8 cellular contexts compared by ENCODE assay signal in genomic region chr6:167825059-167825758, GRCh38. TPM values are rescaled to one million over a fixed set of nuclear protein-coding genes. Genes with fewer than 3 reads are reported as not detected.
DNase-seq lines count a peak whose midpoint lies in the region; ATAC-seq and TF ChIP-seq lines count a peak whose summit lies in the region.

No MANE protein-coding gene starts in this region.

- no peak for TF ChIP-seq CTCF in lower lobe of right lung (IDR thresholded peaks at IDR 0.05)
- TF ChIP-seq CTCF in transverse colon (IDR thresholded peaks at IDR 0.05) = no peak

- intact Hi-C loops in lower lobe of right lung (cut with DNase I) (no loop called here), transverse colon (cut with DNase I; ENCODE audit: low total_unique reads) (no loop called here)

- no peak for ATAC-seq in lower lobe of right lung
- ATAC-seq in HG03045 (IDR thresholded peaks at IDR 0.05; ENCODE audit: unreplicated experiment) = no peak
- ATAC-seq in GM21786 (IDR thresholded peaks at IDR 0.05; ENCODE audit: unreplicated experiment) = no peak

- H3K4me1 Mint-ChIP-seq in activated naive CD4-positive, alpha-beta T cell treated with anti-CD3 and anti-CD28 coated beads, Interleukin-2, amount 10 ng/mL, durations not matched to agents 7 days and 5 days = peaks cover 38% of the 10 kb centered on the region

- peak overlapping the region; percentile 72 for H3K4me3 ChIP-seq in lower lobe of right lung
- H3K4me3 ChIP-seq in transverse colon = peak overlapping the region in 3 of 4 donors; percentile 34 to 72 (median 70)

- H3K27ac ChIP-seq in lower lobe of right lung (peak overlapping the region; percentile 49), transverse colon (peak overlapping the region; percentile 70 to 83 (median 80))

- TF ChIP-seq POLR2A in transverse colon (IDR thresholded peaks at IDR 0.05) = no peak

- H3K27me3 ChIP-seq in lower lobe of right lung (ENCODE audit: low read depth) (no peaks in the 10 kb centered on the region), transverse colon (no peaks in the 10 kb centered on the region)

- peaks cover 4% of the 10 kb centered on the region for H3K36me3 Mint-ChIP-seq in activated naive CD4-positive, alpha-beta T cell treated with anti-CD3 and anti-CD28 coated beads, Interleukin-2, amount 10 ng/mL, durations not matched to agents 7 days and 5 days

- CTCF ChIA-PET in activated naive CD4-positive, alpha-beta T cell treated with anti-CD3 and anti-CD28 coated beads, Interleukin-2, amount 10 ng/mL, durations not matched to agents 7 days and 5 days (lab: Charles Lee) = no interaction called here

- H3K9me3 ChIP-seq in lower lobe of right lung = no peaks in the 10 kb centered on the region
- no peaks in the 10 kb centered on the region for H3K9me3 ChIP-seq in transverse colon

- H3K4me1 ChIP-seq in lower lobe of right lung = peaks cover 16% of the 10 kb centered on the region
- peaks cover 3 to 30% (median 13%) of the 10 kb centered on the region in 4 donors for H3K4me1 ChIP-seq in transverse colon

- DNase-seq in activated naive CD4-positive, alpha-beta T cell treated with anti-CD3 and anti-CD28 coated beads, Interleukin-2, amount 10 ng/mL, durations not matched to agents 7 days and 5 days = no peak
- DNase-seq in activated naive CD4-positive, alpha-beta T cell treated with Interleukin-2 at 50 U/mL for 16 hours = no peak
- peak; percentile 15 for DNase-seq in astrocyte of the hippocampus (ENCODE audit: low read depth, low spot score)
- no peak for DNase-seq in lower lobe of right lung
- no peak for DNase-seq in transverse colon
- DNase-seq in stimulated activated CD4-positive, alpha-beta T cell treated with anti-CD3 and anti-CD28 coated beads, Interleukin-1b, Interleukin-23, amount 100 ng/mL, for 48 hours = no peak

- peak overlapping the region; percentile 79 for H3K4me3 Mint-ChIP-seq in activated naive CD4-positive, alpha-beta T cell treated with anti-CD3 and anti-CD28 coated beads, Interleukin-2, amount 10 ng/mL, durations not matched to agents 7 days and 5 days

- no peak for TF ChIP-seq EP300 in transverse colon (IDR thresholded peaks at IDR 0.05; ENCODE audit: low read depth)

- H3K36me3 ChIP-seq in lower lobe of right lung (no peaks in the 10 kb centered on the region), transverse colon (no peaks in the 10 kb centered on the region)

- H3K27me3 Mint-ChIP-seq in activated naive CD4-positive, alpha-beta T cell treated with anti-CD3 and anti-CD28 coated beads, Interleukin-2, amount 10 ng/mL, durations not matched to agents 7 days and 5 days = peaks cover 54% of the 10 kb centered on the region

- 0 to 33% methylated on average over 1 to 29 of the region's 29 CpGs for WGBS in transverse colon (ENCODE audit: low coverage in 1 of 2), 2 donors

- no peaks in the 10 kb centered on the region for H3K9me3 Mint-ChIP-seq in activated naive CD4-positive, alpha-beta T cell treated with anti-CD3 and anti-CD28 coated beads, Interleukin-2, amount 10 ng/mL, durations not matched to agents 7 days and 5 days

- in situ Hi-C loops in transverse colon (cut with MboI; ENCODE audit: low pct_ligation_motif_present in 1 of 4, low pct_unique_long_range_greater_than_20kb in 1 of 4, low sequenced_read_pairs in 3 of 4) = no loop called here

- H3K27ac Mint-ChIP-seq in activated naive CD4-positive, alpha-beta T cell treated with anti-CD3 and anti-CD28 coated beads, Interleukin-2, amount 10 ng/mL, durations not matched to agents 7 days and 5 days = no peak overlapping the region

RNA-seq across cellular contexts. Expression of gene AFDN, which starts 1.5 kb away (rescaled TPM):
- total RNA-seq in lower lobe of right lung (167 TPM), transverse colon (100 to 1,000 TPM; 148 to 371 (median 204) TPM)
